ENCODE assay signal across 15 cellular contexts in genomic region chr17:33469911-33470310, GRCh38.
DNase-seq lines count a peak whose midpoint lies in the region; ATAC-seq, FAIRE-seq and TF ChIP-seq lines count a peak whose summit lies in the region.
"Had no signal": no experiment of that assay in that cellular context is flagged by ENCODE, and none has a peak within 500 bp of the region (broad histone marks: within the 10 kb centered on the region; RNA-seq: fewer than 3 reads in every experiment).

No MANE protein-coding gene starts in this region.

- peaks cover 10% of the 10 kb centered on the region for H3K4me1 Mint-ChIP-seq in mesothelial cell of epicardium
- no peaks in the 10 kb centered on the region for H3K4me1 Mint-ChIP-seq in stimulated activated naive CD8-positive, alpha-beta T cell treated with anti-CD3 and anti-CD28 coated beads, Interleukin-15, amount 100 ng/mL, for 72 hours
- no peaks in the 10 kb centered on the region for H3K4me1 Mint-ChIP-seq in activated CD4-positive, alpha-beta memory T cell treated with anti-CD3 and anti-CD28 coated beads for 36 hours (ENCODE audit: low read depth)
- H3K4me1 Mint-ChIP-seq: stimulated activated effector memory CD8-positive, alpha-beta T cell treated with anti-CD3 and anti-CD28 coated beads, Interleukin-12 subunit alpha, Interleukin-12 subunit beta, amount 100 ng/mL, for 72 hours had no signal

- no peaks in the 10 kb centered on the region for H3K9me3 Mint-ChIP-seq in mesothelial cell of epicardium
- no peaks in the 10 kb centered on the region for H3K9me3 Mint-ChIP-seq in stimulated activated naive CD8-positive, alpha-beta T cell treated with anti-CD3 and anti-CD28 coated beads, Interleukin-15, amount 100 ng/mL, for 72 hours
- peaks cover 5% of the 10 kb centered on the region for H3K9me3 Mint-ChIP-seq in activated CD4-positive, alpha-beta memory T cell treated with anti-CD3 and anti-CD28 coated beads for 36 hours
- H3K9me3 Mint-ChIP-seq: CD8-positive, alpha-beta T cell; stimulated activated effector memory CD8-positive, alpha-beta T cell treated with anti-CD3 and anti-CD28 coated beads, Interleukin-12 subunit alpha, Interleukin-12 subunit beta, amount 100 ng/mL, for 72 hours had no signal

- no peak overlapping the region for H3K4me2 ChIP-seq in endothelial cell of umbilical vein (ENCODE audit: insufficient read depth, low read length)

- H3K36me3 ChIP-seq in endothelial cell of umbilical vein (ENCODE audit: control insufficient read depth in 2 of 2, extremely low read depth in 1 of 2, insufficient read depth in 2 of 2, low read length in 2 of 2) = no peaks in the 10 kb centered on the region

- TF ChIP-seq CTCF in endothelial cell of umbilical vein (IDR thresholded peaks at IDR 0.05; ENCODE audit: extremely low read depth in 1 of 2, insufficient read depth in 1 of 2, low read depth in 1 of 2, low read length in 2 of 2) (no peak), mesothelial cell of epicardium (IDR thresholded peaks at IDR 0.05; ENCODE audit: unreplicated experiment) (no peak), GM10266 (IDR thresholded peaks at IDR 0.05; ENCODE audit: control insufficient read depth, insufficient read depth, low read depth, missing control alignments) (no peak)

- no peaks in the 10 kb centered on the region for H3K27me3 Mint-ChIP-seq in mesothelial cell of epicardium (ENCODE audit: low read depth)
- H3K27me3 Mint-ChIP-seq in stimulated activated naive CD8-positive, alpha-beta T cell treated with anti-CD3 and anti-CD28 coated beads, Interleukin-15, amount 100 ng/mL, for 72 hours = peaks cover 8% of the 10 kb centered on the region
- peaks cover 4% of the 10 kb centered on the region for H3K27me3 Mint-ChIP-seq in activated CD4-positive, alpha-beta memory T cell treated with anti-CD3 and anti-CD28 coated beads for 36 hours

- H3K9ac ChIP-seq in endothelial cell of umbilical vein (replicated peaks; ENCODE audit: extremely low read depth, insufficient read depth, low read length) = no peak overlapping the region

- no peaks in the 10 kb centered on the region for H3K9me1 ChIP-seq in endothelial cell of umbilical vein (replicated peaks; ENCODE audit: control insufficient read depth, extremely low read depth, insufficient read depth, low read length)

- CTCF ChIA-PET in endothelial cell of umbilical vein (lab: Charles Lee) = no interaction called here
- CTCF ChIA-PET in activated CD4-positive, alpha-beta memory T cell treated with anti-CD3 and anti-CD28 coated beads for 36 hours (lab: Charles Lee) = no interaction called here

- no peak overlapping the region for H2AFZ ChIP-seq in endothelial cell of umbilical vein (ENCODE audit: low read depth, low read length)

- peak overlapping the region; percentile 31 for H3K27ac Mint-ChIP-seq in mesothelial cell of epicardium
- H3K27ac Mint-ChIP-seq in stimulated activated naive CD8-positive, alpha-beta T cell treated with anti-CD3 and anti-CD28 coated beads, Interleukin-15, amount 100 ng/mL, for 72 hours = no peak overlapping the region
- H3K27ac Mint-ChIP-seq in activated CD4-positive, alpha-beta memory T cell treated with anti-CD3 and anti-CD28 coated beads for 36 hours = no peak overlapping the region
- H3K27ac Mint-ChIP-seq: CD8-positive, alpha-beta T cell; stimulated activated effector memory CD8-positive, alpha-beta T cell treated with anti-CD3 and anti-CD28 coated beads, Interleukin-12 subunit alpha, Interleukin-12 subunit beta, amount 100 ng/mL, for 72 hours had no signal

- peaks cover 2% of the 10 kb centered on the region for H3K9me3 ChIP-seq in endothelial cell of umbilical vein (replicated peaks; ENCODE audit: control insufficient read depth, insufficient read depth, low read length)

- no TSS peak for BruUV-seq in endothelial cell of umbilical vein (replicated peaks; lab: Mats Ljungman, UMichigan)

- ATAC-seq in stimulated activated naive CD8-positive, alpha-beta T cell treated with anti-CD3 and anti-CD28 coated beads, Interleukin-15, amount 100 ng/mL, for 72 hours = no peak
- ATAC-seq: CD8-positive, alpha-beta T cell had no signal

- POLR2A ChIA-PET in endothelial cell of umbilical vein (lab: Charles Lee) = no interaction called here
- POLR2A ChIA-PET in activated CD4-positive, alpha-beta memory T cell treated with anti-CD3 and anti-CD28 coated beads for 36 hours (lab: Charles Lee) = no interaction called here

- TF ChIP-seq POLR2A in endothelial cell of umbilical vein (IDR thresholded peaks at IDR 0.05; ENCODE audit: low read depth, low read length) = no peak

- intact Hi-C loops in endothelial cell of umbilical vein (cut with micrococcal nuclease) = no loop called here
- intact Hi-C loops in activated CD4-positive, alpha-beta memory T cell treated with anti-CD3 and anti-CD28 coated beads for 36 hours (cut with micrococcal nuclease) = no loop called here

- H3K4me3 Mint-ChIP-seq in mesothelial cell of epicardium = no peak overlapping the region
- no peak overlapping the region for H3K4me3 Mint-ChIP-seq in stimulated activated naive CD8-positive, alpha-beta T cell treated with anti-CD3 and anti-CD28 coated beads, Interleukin-15, amount 100 ng/mL, for 72 hours
- no peak overlapping the region for H3K4me3 Mint-ChIP-seq in activated CD4-positive, alpha-beta memory T cell treated with anti-CD3 and anti-CD28 coated beads for 36 hours
- H3K4me3 Mint-ChIP-seq: CD8-positive, alpha-beta T cell; stimulated activated effector memory CD8-positive, alpha-beta T cell treated with anti-CD3 and anti-CD28 coated beads, Interleukin-12 subunit alpha, Interleukin-12 subunit beta, amount 100 ng/mL, for 72 hours had no signal

- dilution Hi-C loops in endothelial cell of umbilical vein (cut with MboI; ENCODE audit: extremely low pct_ligation_motif_present, low sequenced_read_pairs) = no loop called here

- H3K27ac ChIP-seq in endothelial cell of umbilical vein (ENCODE audit: insufficient read depth, low read depth, low read length) = no peak overlapping the region
- H3K27ac ChIP-seq: HL-60 had no signal

- DNase-seq in AG20443 (ENCODE audit: low spot score) = peak; percentile 77
- peak; percentile 56 for DNase-seq in NCI-H2227 (lab: John Stamatoyannopoulos, UW; ENCODE audit: unreplicated experiment)
- no peak for DNase-seq in endothelial cell of umbilical vein (ENCODE audit: low read depth, low spot score)
- DNase-seq in mesothelial cell of epicardium (ENCODE audit: low spot score in 2 of 2, unreplicated experiment in 2 of 2) = no peak
- no peak for DNase-seq in stimulated activated naive CD8-positive, alpha-beta T cell treated with anti-CD3 and anti-CD28 coated beads, Interleukin-15, amount 100 ng/mL, for 72 hours
- DNase-seq in activated CD4-positive, alpha-beta memory T cell treated with anti-CD3 and anti-CD28 coated beads for 36 hours = no peak
- no peak for DNase-seq in NCI-H187 (lab: John Stamatoyannopoulos, UW)
- no peak for DNase-seq in GM10266 (ENCODE audit: extremely low spot score)
- DNase-seq: activated T-cell treated with anti-CD3 and anti-CD28 coated beads, Interleukin-2, amount 50 U/mL, for 1 hour; CD8-positive, alpha-beta T cell; cerebellar nuclear complex; NCI-H1105 treated with DMSO at 0.1 percent for 48 hours; T-helper 9 cell had no signal

- H3K79me2 ChIP-seq in endothelial cell of umbilical vein (ENCODE audit: control insufficient read depth, insufficient read depth, low read length) = no peaks in the 10 kb centered on the region

- no peak for FAIRE-seq in endothelial cell of umbilical vein (lab: Jason Lieb, UNC)

- no peaks in the 10 kb centered on the region for H4K20me1 ChIP-seq in endothelial cell of umbilical vein (replicated peaks; ENCODE audit: control insufficient read depth, extremely low read depth, insufficient read depth, low read length)

- H3K4me1 ChIP-seq in endothelial cell of umbilical vein (ENCODE audit: control insufficient read depth, extremely low read depth, insufficient read depth, low read length) = no peaks in the 10 kb centered on the region

- H3K27me3 ChIP-seq in endothelial cell of umbilical vein (ENCODE audit: control insufficient read depth in 2 of 2, insufficient read depth in 2 of 2, low read length in 2 of 2) = no peaks in the 10 kb centered on the region

- no peak overlapping the region for H3K4me3 ChIP-seq in endothelial cell of umbilical vein (replicated peaks in 1 of 3; ENCODE audit: insufficient read depth in 1 of 3, low read depth in 1 of 3, low read length in 3 of 3)

- no peaks in the 10 kb centered on the region for H3K36me3 Mint-ChIP-seq in mesothelial cell of epicardium
- no peaks in the 10 kb centered on the region for H3K36me3 Mint-ChIP-seq in activated CD4-positive, alpha-beta memory T cell treated with anti-CD3 and anti-CD28 coated beads for 36 hours
- H3K36me3 Mint-ChIP-seq: CD8-positive, alpha-beta T cell; stimulated activated effector memory CD8-positive, alpha-beta T cell treated with anti-CD3 and anti-CD28 coated beads, Interleukin-12 subunit alpha, Interleukin-12 subunit beta, amount 100 ng/mL, for 72 hours had no signal

TF ChIP-seq in endothelial cell of umbilical vein, 7 proteins besides CTCF, POLR2A, EP300 and RAD21:
- no peak for TF ChIP-seq MYC (IDR thresholded peaks at IDR 0.05; ENCODE audit: low read depth, low read length)
- TF ChIP-seq EZH2 (IDR thresholded peaks at IDR 0.05; ENCODE audit: borderline replicate concordance, low read depth, low read length, severe bottlenecking) = no peak
- TF ChIP-seq FOS (IDR thresholded peaks at IDR 0.05; ENCODE audit: borderline replicate concordance, insufficient read depth, low read length) = peak; percentile 9
- TF ChIP-seq JUN (IDR thresholded peaks at IDR 0.05; ENCODE audit: borderline replicate concordance, insufficient read depth, insufficient read length, low read depth) = no peak
- no peak for TF ChIP-seq POLR2AphosphoS5 (IDR thresholded peaks at IDR 0.05; ENCODE audit: insufficient read depth, low read depth, low read length)

Comparison
In these comparisons a context has a peak if more than half of its experiments do, and no peak if none do; other contexts are left out.
1. DNase-seq: peak in AG20443 (single experiment) and NCI-H2227 (single experiment); none in endothelial cell of umbilical vein (single experiment), mesothelial cell of epicardium (0 of 2), stimulated activated naive CD8-positive, alpha-beta T cell treated with anti-CD3 and anti-CD28 coated beads, Interleukin-15, amount 100 ng/mL, for 72 hours (0 of 2), activated CD4-positive, alpha-beta memory T cell treated with anti-CD3 and anti-CD28 coated beads for 36 hours (single experiment), NCI-H187 (0 of 2) and GM10266 (single experiment).